Comparison of ENCODE assay signal across 31 cellular contexts in genomic region chr11:102734650-102735049, GRCh38. TPM values are rescaled to one million over a fixed set of nuclear protein-coding genes. Genes with fewer than 3 reads are reported as not detected.
DNase-seq lines count a peak whose midpoint lies in the region; ATAC-seq, FAIRE-seq and TF ChIP-seq lines count a peak whose summit lies in the region.
"Had no signal": no experiment of that assay in that cellular context is flagged by ENCODE, and none has a peak within 500 bp of the region (broad histone marks: within the 10 kb centered on the region; RNA-seq: fewer than 3 reads in every experiment).

No MANE protein-coding gene starts in this region.

- H4K20me1 ChIP-seq in mammary epithelial cell (ENCODE audit: insufficient read depth, low read length): no peaks in the 10 kb centered on the region
- H4K20me1 ChIP-seq in keratinocyte (ENCODE audit: control insufficient read depth, extremely low read depth, insufficient read depth, low read length): no peaks in the 10 kb centered on the region
- H4K20me1 ChIP-seq: BLaER1 treated with 17β-estradiol and CSF1 and Interleukin-3, amounts not matched to agents 10 nM and 100 nM had no signal

- H3K9me1 ChIP-seq in keratinocyte (ENCODE audit: control insufficient read depth, extremely low read depth, insufficient read depth, low read length): no peaks in the 10 kb centered on the region

- BruUV-seq in MCF 10A (replicated peaks; lab: Mats Ljungman, UMichigan) (no TSS peak), mammary epithelial cell (replicated peaks; lab: Mats Ljungman, UMichigan) (no TSS peak)

- ATAC-seq in GM19351 (IDR thresholded peaks at IDR 0.05; ENCODE audit: unreplicated experiment): no peak
- ATAC-seq: HepG2, Right ventricle myocardium inferior had no signal

- POLR2A ChIA-PET in MCF 10A (lab: Yijun Ruan, JAX): no interaction called here

- H3K79me2 ChIP-seq in mammary epithelial cell (ENCODE audit: insufficient read depth, low read length) (no peaks in the 10 kb centered on the region), keratinocyte (ENCODE audit: control insufficient read depth, insufficient read depth, low read length) (no peaks in the 10 kb centered on the region)

- H3K4me1 Mint-ChIP-seq in MCF 10A (ENCODE audit: insufficient read depth, unreplicated experiment): peaks cover 5% of the 10 kb centered on the region

- H3K9ac ChIP-seq in mammary epithelial cell (ENCODE audit: insufficient read depth, low read length): no peak overlapping the region
- H3K9ac ChIP-seq in keratinocyte (ENCODE audit: control insufficient read depth, extremely low read depth, insufficient read depth, low read length): no peak overlapping the region
- H3K9ac ChIP-seq: BLaER1 treated with 17β-estradiol and CSF1 and Interleukin-3, amounts not matched to agents 10 nM and 100 nM had no signal

- no peaks in the 10 kb centered on the region for H3K9me3 ChIP-seq in mammary epithelial cell (replicated peaks; ENCODE audit: insufficient read depth, low read length)
- no peaks in the 10 kb centered on the region for H3K9me3 ChIP-seq in keratinocyte (ENCODE audit: control insufficient read depth, low read depth, low read length)
- H3K9me3 ChIP-seq: SJCRH30 had no signal

- H3K27me3 Mint-ChIP-seq in MCF 10A (ENCODE audit: insufficient read depth, unreplicated experiment): no peaks in the 10 kb centered on the region

- CTCF ChIA-PET in MCF 10A (lab: Yijun Ruan, JAX) (interaction anchor here (0.6 to 7.2 kb wide), 28 partner anchors 13 to 459 kb away, joined by 3 to 73 read pairs (median 6); partner anchors contain the start of gene MMP10), mammary epithelial cell (lab: Charles Lee; ENCODE audit: low non-redundant PET) (interaction anchor here (0.5 to 0.6 kb wide), 3 partner anchors 24 to 206 kb away, joined by 3 to 5 read pairs (median 3); no protein-coding TSS in a partner anchor)

- no peak overlapping the region for H3K27ac Mint-ChIP-seq in MCF 10A (ENCODE audit: low read depth, unreplicated experiment)
- H3K27ac Mint-ChIP-seq: CD4-positive, alpha-beta T cell had no signal

- dilution Hi-C loops in mammary epithelial cell (cut with HindIII; ENCODE audit: low sequenced_read_pairs): no loop called here
- dilution Hi-C loops in keratinocyte (cut with MboI; ENCODE audit: extremely low pct_ligation_motif_present, low sequenced_read_pairs): no loop called here

- no peaks in the 10 kb centered on the region for H3K27me3 ChIP-seq in mammary epithelial cell (ENCODE audit: insufficient read depth, low read length)
- H3K27me3 ChIP-seq in keratinocyte (ENCODE audit: control insufficient read depth, extremely low read depth, insufficient read depth, low read length): no peaks in the 10 kb centered on the region
- H3K27me3 ChIP-seq: BLaER1 treated with 17β-estradiol and CSF1 and Interleukin-3, amounts not matched to agents 10 nM and 100 nM; SJCRH30 had no signal

- peak; percentile 6 for TF ChIP-seq CTCF in MCF 10A (IDR thresholded peaks at IDR 0.05; ENCODE audit: unreplicated experiment)
- TF ChIP-seq CTCF in mammary epithelial cell (conservative IDR thresholded peaks at IDR 0.05 in 1 of 2, IDR thresholded peaks at IDR 0.05 in 1 of 2; ENCODE audit: extremely low read depth in 1 of 2, insufficient read depth in 1 of 2, low read depth in 1 of 2, low read length in 2 of 2): peak in 1 of 2 donors; percentile 21
- peak; percentile 5 to 29 (median 13) for TF ChIP-seq CTCF in keratinocyte (optimal IDR thresholded peaks at IDR 0.05 in 1 of 3, IDR thresholded peaks at IDR 0.05 in 1 of 3, conservative IDR thresholded peaks at IDR 0.05 in 1 of 3; ENCODE audit: extremely low read depth in 1 of 3, insufficient read depth in 2 of 3, low read length in 3 of 3)

- intact Hi-C loops in MCF 10A (cut with micrococcal nuclease) (loop anchor here (10.0 kb wide), 1 partner anchor 180 kb away; no protein-coding TSS in a partner anchor), mammary epithelial cell (cut with micrococcal nuclease) (loop anchor here (5.0 kb wide), 1 partner anchor 63 kb away; the partner anchor contains the start of gene MMP1)

- no peak for FAIRE-seq in keratinocyte (lab: Jason Lieb, UNC)
- FAIRE-seq: D721Med, G401.6, HepG2 had no signal

- H3K4me3 ChIP-seq in mammary epithelial cell (replicated peaks in 1 of 3; ENCODE audit: insufficient read depth in 1 of 3, low read depth in 2 of 3, low read length in 3 of 3): no peak overlapping the region
- H3K4me3 ChIP-seq in keratinocyte (ENCODE audit: control insufficient read depth in 2 of 3, extremely low read depth in 1 of 3, insufficient read depth in 2 of 3, low read depth in 1 of 3, low read length in 3 of 3): no peak overlapping the region
- H3K4me3 ChIP-seq: BLaER1 treated with 17β-estradiol and CSF1 and Interleukin-3, amounts not matched to agents 10 nM and 100 nM; SJCRH30 had no signal

- H3K4me2 ChIP-seq in mammary epithelial cell (ENCODE audit: insufficient read depth, low read depth, low read length) (no peak overlapping the region), keratinocyte (ENCODE audit: control insufficient read depth, extremely low read depth, insufficient read depth, low read depth, low read length) (no peak overlapping the region)

- peaks cover 6% of the 10 kb centered on the region for H3K9me3 Mint-ChIP-seq in MCF 10A (ENCODE audit: unreplicated experiment)
- H3K9me3 Mint-ChIP-seq: CD4-positive, alpha-beta T cell had no signal

- H3K27ac ChIP-seq in mammary epithelial cell (ENCODE audit: insufficient read depth, low read depth, low read length) (no peak overlapping the region), keratinocyte (ENCODE audit: control insufficient read depth, insufficient read depth, low read length) (no peak overlapping the region)
- H3K27ac ChIP-seq: BLaER1 treated with 17β-estradiol and CSF1 and Interleukin-3, amounts not matched to agents 10 nM and 100 nM; SJCRH30 had no signal

- H3K36me3 ChIP-seq in mammary epithelial cell (ENCODE audit: insufficient read depth, low read length) (no peaks in the 10 kb centered on the region), keratinocyte (ENCODE audit: control insufficient read depth in 2 of 2, extremely low read depth in 1 of 2, insufficient read depth in 2 of 2, low read length in 2 of 2) (no peaks in the 10 kb centered on the region)
- H3K36me3 ChIP-seq: BLaER1 treated with 17β-estradiol and CSF1 and Interleukin-3, amounts not matched to agents 10 nM and 100 nM; SJCRH30 had no signal

- no peak overlapping the region for H3K4me3 Mint-ChIP-seq in MCF 10A (ENCODE audit: unreplicated experiment)
- H3K4me3 Mint-ChIP-seq: CD4-positive, alpha-beta T cell had no signal

- in situ Hi-C loops in mammary epithelial cell (cut with MboI; ENCODE audit: low sequenced_read_pairs in 2 of 2): loop anchor here (5.0 to 10.0 kb wide), 2 partner anchors 208 to 320 kb away; no protein-coding TSS in a partner anchor

- DNase-seq in MCF 10A (ENCODE audit: unreplicated experiment): no peak
- no peak for DNase-seq in mammary epithelial cell
- peak; percentile 3 for DNase-seq in RKO (ENCODE audit: low spot score)
- DNase-seq in keratinocyte (ENCODE audit: low read depth, low spot score): no peak
- no peak for DNase-seq in A172 (ENCODE audit: low spot score)
- no peak for DNase-seq in NK-92 (lab: John Stamatoyannopoulos, UW; ENCODE audit: unreplicated experiment)
- DNase-seq in NCI-H82 treated with DMSO at 0.1 percent for 48 hours (lab: John Stamatoyannopoulos, UW; ENCODE audit: unreplicated experiment): no peak
- DNase-seq: 8988T; AML-193; CD4-positive, alpha-beta T cell; DMS53; H7; Karpas-422; MV-4-11; NCI-H1105; NCI-H1436 treated with DMSO at 0.1 percent for 48 hours; NCI-H187 treated with DMSO at 0.1 percent for 48 hours; NCI-H524; NCI-H82; OCI-M1; SJCRH30 had no signal

- H3K36me3 Mint-ChIP-seq in MCF 10A (ENCODE audit: insufficient read depth, unreplicated experiment): no peaks in the 10 kb centered on the region

- H2AFZ ChIP-seq in mammary epithelial cell (ENCODE audit: low read depth, low read length): no peak overlapping the region
- no peak overlapping the region for H2AFZ ChIP-seq in keratinocyte (ENCODE audit: control insufficient read depth, low read length)

- H3K4me1 ChIP-seq in mammary epithelial cell (ENCODE audit: insufficient read depth, low read length): no peaks in the 10 kb centered on the region
- H3K4me1 ChIP-seq in keratinocyte (ENCODE audit: control insufficient read depth, extremely low read depth, insufficient read depth, low read length): peaks cover 3% of the 10 kb centered on the region
- H3K4me1 ChIP-seq: SJCRH30 had no signal

RNA-seq across cellular contexts. Expression of gene MMP8, which starts 9.9 kb away (rescaled TPM):
- total RNA-seq in MCF 10A (2022) (0.12 TPM in 1 of 2 replicates, not detected in the other), mammary epithelial cell (under 1 TPM in 1 of 2 donors, not detected in 1; 0.50 TPM)
- polyA plus RNA-seq in mammary epithelial cell (0.11 TPM), keratinocyte (0.09 to 0.33 TPM in 2 of 3 replicates, not detected in the other)
- polyA minus RNA-seq in mammary epithelial cell (not detected), keratinocyte (0.72 TPM in 1 of 3 replicates, not detected in the others)
- polyA plus RNA-seq in keratinocyte (2011; ENCODE audit: low read depth): not detected
- not detected in 2 replicates for polyA plus RNA-seq in keratinocyte (2011; cell fraction: cytosol; rRNA removed)
- 0.04 and 0.15 TPM in 2 replicates for polyA plus RNA-seq in keratinocyte (2011; cell fraction: nucleus; rRNA removed)
- 0.13 TPM in 1 of 2 replicates, not detected in the other for polyA plus RNA-seq in keratinocyte (2012; ENCODE audit: low replicate concordance)
- not detected for polyA minus RNA-seq in keratinocyte (2011; cell fraction: cytosol; rRNA and poly(A)+ RNA removed)
- not detected in 2 replicates for polyA minus RNA-seq in keratinocyte (2011; cell fraction: nucleus; rRNA and poly(A)+ RNA removed)
- total RNA-seq in A172 (2014; rRNA removed; shearing (Covaris generic)): not detected in 2 replicates
- total RNA-seq: CD4-positive, alpha-beta T cell; Daoy; H7; HepG2; Right ventricle myocardium inferior; SJCRH30 had no signal
- polyA plus RNA-seq: HepG2 had no signal

RNA-seq across cellular contexts. Expression of gene MMP27, which starts 29.1 kb away (rescaled TPM):
- total RNA-seq in MCF 10A (2022): not detected in 2 replicates
- not detected for total RNA-seq in mammary epithelial cell
- not detected for polyA plus RNA-seq in mammary epithelial cell
- not detected for polyA minus RNA-seq in mammary epithelial cell
- not detected in 3 replicates for polyA plus RNA-seq in keratinocyte
- polyA plus RNA-seq in keratinocyte (2011; ENCODE audit: low read depth): not detected
- not detected in 2 replicates for polyA plus RNA-seq in keratinocyte (2011; cell fraction: cytosol; rRNA removed)
- not detected in 2 replicates for polyA plus RNA-seq in keratinocyte (2011; cell fraction: nucleus; rRNA removed)
- not detected in 2 replicates for polyA plus RNA-seq in keratinocyte (2012; ENCODE audit: low replicate concordance)
- not detected in 3 replicates for polyA minus RNA-seq in keratinocyte
- not detected for polyA minus RNA-seq in keratinocyte (2011; cell fraction: cytosol; rRNA and poly(A)+ RNA removed)
- not detected in 2 replicates for polyA minus RNA-seq in keratinocyte (2011; cell fraction: nucleus; rRNA and poly(A)+ RNA removed)
- total RNA-seq in A172 (2014; rRNA removed; shearing (Covaris generic)): not detected in 2 replicates
- total RNA-seq: CD4-positive, alpha-beta T cell; Daoy; H7; HepG2; HT1080; Right ventricle myocardium inferior; RPMI7951; SJCRH30 had no signal
- polyA plus RNA-seq: AG04450, HepG2 had no signal

RNA-seq across cellular contexts. Expression of gene MMP10, which starts 45.8 kb away (rescaled TPM):
- total RNA-seq in MCF 10A (2022): 0.29 and 0.75 TPM in 2 replicates
- 10 to 100 TPM in 1 of 2 donors, 1 to 10 TPM in 1; 2.5 to 30.6 TPM for total RNA-seq in mammary epithelial cell
- 9.2 TPM for polyA plus RNA-seq in mammary epithelial cell
- polyA minus RNA-seq in mammary epithelial cell: 2.0 TPM
- polyA plus RNA-seq in keratinocyte: 19.1 to 45.7 TPM (median 44.4 TPM) in 3 replicates
- 1.5 TPM for polyA plus RNA-seq in keratinocyte (2011; ENCODE audit: low read depth)
- 8.7 and 15.4 TPM in 2 replicates for polyA plus RNA-seq in keratinocyte (2011; cell fraction: cytosol; rRNA removed)
- polyA plus RNA-seq in keratinocyte (2011; cell fraction: nucleus; rRNA removed): 69.5 and 76.6 TPM in 2 replicates
- 1.5 and 25.6 TPM in 2 replicates for polyA plus RNA-seq in keratinocyte (2012; ENCODE audit: low replicate concordance)
- polyA minus RNA-seq in keratinocyte: 5.1 to 16.0 TPM (median 6.3 TPM) in 3 replicates
- polyA minus RNA-seq in keratinocyte (2011; cell fraction: cytosol; rRNA and poly(A)+ RNA removed): 10.0 TPM
- polyA minus RNA-seq in keratinocyte (2011; cell fraction: nucleus; rRNA and poly(A)+ RNA removed): 17.3 and 51.0 TPM in 2 replicates
- 2.5 and 6.4 TPM in 2 replicates for total RNA-seq in A172 (2014; rRNA removed; shearing (Covaris generic))
- total RNA-seq: CD4-positive, alpha-beta T cell; Daoy; H7; HepG2; HT1080; Right ventricle myocardium inferior; SJCRH30 had no signal
